15 cellular contexts compared by ENCODE assay signal in genomic region chr3:126540946-126541627, GRCh38. TPM values are rescaled to one million over a fixed set of nuclear protein-coding genes. Genes with fewer than 3 reads are reported as not detected.
DNase-seq lines count a peak whose midpoint lies in the region; TF ChIP-seq lines count a peak whose summit lies in the region.
"Had no signal": no experiment of that assay in that cellular context is flagged by ENCODE, and none has a peak within 500 bp of the region (broad histone marks: within the 10 kb centered on the region; RNA-seq: fewer than 3 reads in every experiment).

No MANE protein-coding gene starts in this region.

- H4K20me1 ChIP-seq in PC-9 (ENCODE audit: insufficient read depth), result no peaks in the 10 kb centered on the region

- H2AFZ ChIP-seq in PC-9, result no peak overlapping the region

- BruUV-seq in PC-9 (replicated peaks; lab: Mats Ljungman, UMichigan), result no TSS peak

- no peak for TF ChIP-seq EP300 in sigmoid colon (IDR thresholded peaks at IDR 0.05)

- DNase-seq in GF-D8 (lab: John Stamatoyannopoulos, UW), result peak; percentile 47
- DNase-seq in PC-9, result no peak
- DNase-seq in right atrium auricular region (ENCODE audit: low spot score), result peak; percentile 36
- DNase-seq in sigmoid colon, result peak; percentile 45
- DNase-seq in cerebellar cortex (ENCODE audit: low spot score), result no peak
- no peak for DNase-seq in T1000 (lab: John Stamatoyannopoulos, UW)
- DNase-seq in DMS79 (lab: John Stamatoyannopoulos, UW), result no peak
- DNase-seq: activated CD8-positive, alpha-beta T cell treated with anti-CD3 and anti-CD28 coated beads for 36 hours; stimulated activated CD4-positive, alpha-beta T cell treated with anti-CD3 and anti-CD28 coated beads, Interleukin-4, amount 100 ng/mL, for 1 hour; stimulated activated naive CD4-positive, alpha-beta T cell treated with Interleukin-2 at 50 U/mL for 16 hours had no signal

- TF ChIP-seq POLR2A in sigmoid colon (IDR thresholded peaks at IDR 0.05), result no peak

- WGBS in sigmoid colon, 2 donors, result 68 to 73% methylated on average over 24 of the region's 24 CpGs

- POLR2A ChIA-PET in PC-9 (lab: Charles Lee; ENCODE audit: unreplicated experiment), result no interaction called here

- no peaks in the 10 kb centered on the region for H3K79me2 ChIP-seq in PC-9 (ENCODE audit: low read depth)

- no peaks in the 10 kb centered on the region for H3K36me3 ChIP-seq in PC-9 (ENCODE audit: low read depth)
- no peaks in the 10 kb centered on the region for H3K36me3 ChIP-seq in right atrium auricular region
- H3K36me3 ChIP-seq in sigmoid colon, result no peaks in the 10 kb centered on the region

- H3F3A ChIP-seq in PC-9 (ENCODE audit: insufficient read depth, low read depth), result no peaks in the 10 kb centered on the region

- peaks cover 9% of the 10 kb centered on the region; the same call in 1 of the 2 replicates for H3K4me1 ChIP-seq in PC-9 (replicated peaks; ENCODE audit: insufficient read depth)
- H3K4me1 ChIP-seq in right atrium auricular region, result peaks cover 0 to 8% of the 10 kb centered on the region in 2 donors
- H3K4me1 ChIP-seq in sigmoid colon, result peaks cover 0 to 9% (median 0%) of the 10 kb centered on the region in 4 donors
- H3K4me1 ChIP-seq: foreskin keratinocyte had no signal

- H3K27ac ChIP-seq in PC-9 (no peak overlapping the region), right atrium auricular region (no peak overlapping the region), sigmoid colon (no peak overlapping the region)
- H3K27ac ChIP-seq: foreskin keratinocyte had no signal

- CTCF ChIA-PET in PC-9 (lab: Charles Lee), result interaction anchor here (0.8 kb wide), 1 partner anchor 29 kb away, joined by 4 read pairs; no protein-coding TSS in a partner anchor

- peaks cover 28% of the 10 kb centered on the region for H3K27me3 ChIP-seq in PC-9 (ENCODE audit: insufficient read depth, low read depth)
- H3K27me3 ChIP-seq in right atrium auricular region, result no peaks in the 10 kb centered on the region
- H3K27me3 ChIP-seq in sigmoid colon, result peaks cover 11 to 57% (median 24%) of the 10 kb centered on the region in 3 donors

- H3K9me2 ChIP-seq in PC-9 (ENCODE audit: insufficient read depth), result no peaks in the 10 kb centered on the region

- 0 out of 2 replicates have a peak overlapping the region, but pooled peaks have one; percentile 21 for H3K4me2 ChIP-seq in PC-9

- H3K4me3 ChIP-seq in PC-9 (no peak overlapping the region), right atrium auricular region (no peak overlapping the region), sigmoid colon (no peak overlapping the region)

- TF ChIP-seq CTCF in PC-9 (conservative IDR thresholded peaks at IDR 0.05) (no peak), right atrium auricular region (IDR thresholded peaks at IDR 0.05) (no peak), sigmoid colon (IDR thresholded peaks at IDR 0.05) (no peak)

- H3K9me3 ChIP-seq in PC-9 (ENCODE audit: insufficient read depth, low read depth) (no peaks in the 10 kb centered on the region), right atrium auricular region (no peaks in the 10 kb centered on the region), sigmoid colon (no peaks in the 10 kb centered on the region)

- intact Hi-C loops in PC-9 (cut with micrococcal nuclease; ENCODE audit: unreplicated experiment) (no loop called here), sigmoid colon (cut with DNase I) (no loop called here)

RNA-seq across cellular contexts. Expression of gene CHST13, which starts 17.1 kb away (rescaled TPM):
- 0.52 and 1.2 TPM in 2 replicates for total RNA-seq in PC-9 (2021)
- total RNA-seq in right atrium auricular region, result under 1 TPM in 1 of 2 donors, not detected in 1; 0.90 TPM
- total RNA-seq in sigmoid colon, result under 1 TPM in 1 of 4 donors, not detected in 3; 0.66 TPM
- polyA plus RNA-seq in sigmoid colon, result under 1 TPM; 0.25 to 0.60 (median 0.46) TPM
- total RNA-seq: activated CD8-positive, alpha-beta T cell treated with anti-CD3 and anti-CD28 coated beads for 36 hours; dermis microvascular lymphatic vessel endothelial cell had no signal
- polyA plus RNA-seq: CD8-positive, alpha-beta memory T cell had no signal

RNA-seq across cellular contexts. Expression of gene C3orf22, which starts 17.6 kb away (rescaled TPM):
- total RNA-seq in PC-9 (2021) (not detected in 2 replicates), right atrium auricular region (not detected), sigmoid colon (under 1 TPM in 1 of 4 donors, not detected in 3; 0.54 TPM)
- polyA plus RNA-seq in sigmoid colon, result not detected
- total RNA-seq: activated CD8-positive, alpha-beta T cell treated with anti-CD3 and anti-CD28 coated beads for 36 hours; CD8-positive, alpha-beta memory T cell; dermis microvascular lymphatic vessel endothelial cell; foreskin keratinocyte; T-helper 17 cell had no signal
- polyA plus RNA-seq: adipose tissue; CD8-positive, alpha-beta memory T cell; foreskin keratinocyte had no signal

RNA-seq across cellular contexts. Expression of gene UROC1, which starts 23.5 kb away (rescaled TPM):
- total RNA-seq in PC-9 (2021) (not detected in 2 replicates), right atrium auricular region (not detected), sigmoid colon (not detected)
- under 1 TPM in 1 of 3 donors, not detected in 2; 0.03 TPM for polyA plus RNA-seq in sigmoid colon
- total RNA-seq: activated CD8-positive, alpha-beta T cell treated with anti-CD3 and anti-CD28 coated beads for 36 hours; CD8-positive, alpha-beta memory T cell; dermis microvascular lymphatic vessel endothelial cell; foreskin keratinocyte; T-helper 17 cell had no signal
- polyA plus RNA-seq: adipose tissue; CD8-positive, alpha-beta memory T cell; foreskin keratinocyte had no signal

Comparison
In these comparisons a context has a peak if more than half of its experiments do, and no peak if none do; other contexts are left out.
1. DNase-seq: peak in GF-D8 (single experiment), right atrium auricular region (single experiment) and sigmoid colon (single experiment); none in PC-9 (0 of 2), cerebellar cortex (single experiment), T1000 (single experiment) and DMS79 (single experiment).